ENCODE assay signal across 10 cellular contexts in genomic region chr17:17749025-17749772, GRCh38.
A peak's percentile ranks its signal among the peaks of the same experiment; 100 is the strongest.
DNase-seq lines count a peak whose midpoint lies in the region; ATAC-seq and TF ChIP-seq lines count a peak whose summit lies in the region.
"Had no signal": no experiment of that assay in that cellular context is flagged by ENCODE, and none has a peak within 500 bp of the region (broad histone marks: within the 10 kb centered on the region; RNA-seq: fewer than 3 reads in every experiment).

No MANE protein-coding gene starts in this region.

- peaks cover 48% of the 10 kb centered on the region for H3K4me1 Mint-ChIP-seq in activated naive CD8-positive, alpha-beta T cell treated with anti-CD3 and anti-CD28 coated beads, Interleukin-2, amount 10 ng/mL, durations not matched to agents 7 days and 5 days
- H3K4me1 Mint-ChIP-seq in Calu3 (ENCODE audit: low read depth, unreplicated experiment): peaks cover 36% of the 10 kb centered on the region

- peak overlapping the region; percentile 38 for H3K4ac ChIP-seq in neuronal stem cell (ENCODE audit: low read length)

- intact Hi-C loops in ovary (cut with DNase I) (no loop called here), Calu3 (cut with micrococcal nuclease; ENCODE audit: unreplicated experiment) (no loop called here)

- no peak overlapping the region for H2BK12ac ChIP-seq in neuronal stem cell (ENCODE audit: low read length)

- no peak overlapping the region for H2AFZ ChIP-seq in neuronal stem cell (ENCODE audit: low read length)

- H4K91ac ChIP-seq in neuronal stem cell (ENCODE audit: low read depth, low read length, poor library complexity): no peak overlapping the region

- TF ChIP-seq EP300 in ovary (IDR thresholded peaks at IDR 0.05): no peak

- H4K8ac ChIP-seq in neuronal stem cell (ENCODE audit: low read depth, low read length): no peak overlapping the region

- no peak overlapping the region for H3K14ac ChIP-seq in neuronal stem cell (ENCODE audit: low read length)

- no CpG with 5 or more reads among the region's 17 CpGs for WGBS in neuronal stem cell (ENCODE audit: extremely low coverage in 2 of 2, insufficient read length in 2 of 2, insufficient replicate concordance in 1 of 2), 2 donors
- 80 to 86% (median 85%) methylated on average over 17 of the region's 17 CpGs for WGBS in ovary, 3 donors

- H2BK120ac ChIP-seq in neuronal stem cell (ENCODE audit: low read depth, low read length): no peak overlapping the region

- H3K27me3 ChIP-seq in neuronal stem cell (ENCODE audit: control insufficient read depth in 3 of 3, insufficient read depth in 3 of 3, low read depth in 1 of 3, low read length in 3 of 3) (no peaks in the 10 kb centered on the region), ovary (no peaks in the 10 kb centered on the region)

- H3K36me3 ChIP-seq in neuronal stem cell (replicated peaks in 1 of 2; ENCODE audit: control insufficient read depth in 2 of 2, insufficient read depth in 2 of 2, low read length in 2 of 2) (peaks cover 2 to 29% of the 10 kb centered on the region in 2 donors), ovary (no peaks in the 10 kb centered on the region)

- no peak for TF ChIP-seq POLR2A in ovary (IDR thresholded peaks at IDR 0.05)

- POLR2A ChIA-PET in activated naive CD8-positive, alpha-beta T cell treated with anti-CD3 and anti-CD28 coated beads, Interleukin-2, amount 10 ng/mL, durations not matched to agents 7 days and 5 days (lab: Charles Lee): interaction anchor here (0.6 to 2.8 kb wide), 7 partner anchors 9 to 300 kb away, joined by 3 to 17 read pairs (median 9); partner anchors contain the start of gene SREBF1

- ATAC-seq in activated naive CD8-positive, alpha-beta T cell treated with anti-CD3 and anti-CD28 coated beads, Interleukin-2, amount 10 ng/mL, durations not matched to agents 7 days and 5 days (ENCODE audit: low read depth): no peak

- H3K4me1 ChIP-seq in neuronal stem cell (ENCODE audit: control insufficient read depth in 2 of 2, insufficient read depth in 1 of 2, low read depth in 1 of 2, low read length in 2 of 2) (peaks cover 29 to 38% of the 10 kb centered on the region in 2 donors), ovary (ENCODE audit: insufficient read depth) (peaks cover 8% of the 10 kb centered on the region)

- no TSS peak for BruUV-seq in Calu3 (replicated peaks; lab: Mats Ljungman, UMichigan)

- peaks cover 2% of the 10 kb centered on the region for H3K36me3 Mint-ChIP-seq in activated naive CD8-positive, alpha-beta T cell treated with anti-CD3 and anti-CD28 coated beads, Interleukin-2, amount 10 ng/mL, durations not matched to agents 7 days and 5 days
- peaks cover 16% of the 10 kb centered on the region for H3K36me3 Mint-ChIP-seq in Calu3 (ENCODE audit: insufficient read depth, unreplicated experiment)

- peak overlapping the region; percentile 88 for H3K27ac Mint-ChIP-seq in activated naive CD8-positive, alpha-beta T cell treated with anti-CD3 and anti-CD28 coated beads, Interleukin-2, amount 10 ng/mL, durations not matched to agents 7 days and 5 days
- no peak overlapping the region for H3K27ac Mint-ChIP-seq in Calu3 (ENCODE audit: unreplicated experiment)

- H3K9me3 ChIP-seq in neuronal stem cell (replicated peaks in 1 of 2; ENCODE audit: control insufficient read depth in 2 of 2, insufficient read depth in 1 of 2, low read depth in 1 of 2, low read length in 2 of 2): no peaks in the 10 kb centered on the region
- no peaks in the 10 kb centered on the region for H3K9me3 ChIP-seq in ovary
- H3K9me3 ChIP-seq: A549 had no signal

- no peak overlapping the region for H3K9ac ChIP-seq in neuronal stem cell (ENCODE audit: low read depth, low read length, poor library complexity)

- H2BK5ac ChIP-seq in neuronal stem cell (ENCODE audit: low read length): no peak overlapping the region

- no peak overlapping the region for H3K18ac ChIP-seq in neuronal stem cell (ENCODE audit: low read length)

- DNase-seq in NCI-H1417 (lab: John Stamatoyannopoulos, UW) (peak; percentile 54 to 85 (median 60)), NCI-H1417 treated with DMSO at 0.1 percent for 48 hours (lab: John Stamatoyannopoulos, UW) (no peak), NCI-H1436 (lab: John Stamatoyannopoulos, UW) (peak; percentile 97), neuronal stem cell (ENCODE audit: low spot score) (no peak), ovary (no peak), inferior parietal cortex (ENCODE audit: extremely low spot score) (no peak), Calu3 (no peak)
- DNase-seq in activated naive CD8-positive, alpha-beta T cell treated with anti-CD3 and anti-CD28 coated beads, Interleukin-2, amount 10 ng/mL, durations not matched to agents 7 days and 5 days: no peak
- DNase-seq: activated T-cell treated with anti-CD3 and anti-CD28 coated beads for 4 hours had no signal

- no peaks in the 10 kb centered on the region for H3K9me3 Mint-ChIP-seq in activated naive CD8-positive, alpha-beta T cell treated with anti-CD3 and anti-CD28 coated beads, Interleukin-2, amount 10 ng/mL, durations not matched to agents 7 days and 5 days
- H3K9me3 Mint-ChIP-seq in Calu3 (ENCODE audit: low read depth, unreplicated experiment): no peaks in the 10 kb centered on the region

- H3K79me1 ChIP-seq in neuronal stem cell (ENCODE audit: low read depth, low read length): peaks cover 15% of the 10 kb centered on the region

- no peak overlapping the region for H3K4me2 ChIP-seq in neuronal stem cell (ENCODE audit: insufficient read depth, low read length, poor library complexity, severe bottlenecking)
- H3K4me2 ChIP-seq: A549 had no signal

- no peak for TF ChIP-seq CTCF in ovary (IDR thresholded peaks at IDR 0.05)
- TF ChIP-seq CTCF in Calu3 (IDR thresholded peaks at IDR 0.05; ENCODE audit: unreplicated experiment): no peak

- no peak overlapping the region for H2BK15ac ChIP-seq in neuronal stem cell (ENCODE audit: low read length)

- no peaks in the 10 kb centered on the region for H3K27me3 Mint-ChIP-seq in activated naive CD8-positive, alpha-beta T cell treated with anti-CD3 and anti-CD28 coated beads, Interleukin-2, amount 10 ng/mL, durations not matched to agents 7 days and 5 days
- no peaks in the 10 kb centered on the region for H3K27me3 Mint-ChIP-seq in Calu3 (ENCODE audit: unreplicated experiment)

- H3K23ac ChIP-seq in neuronal stem cell (ENCODE audit: low read depth, low read length, poor library complexity): no peak overlapping the region

- peak overlapping the region; percentile 60 for H3K4me3 Mint-ChIP-seq in activated naive CD8-positive, alpha-beta T cell treated with anti-CD3 and anti-CD28 coated beads, Interleukin-2, amount 10 ng/mL, durations not matched to agents 7 days and 5 days
- H3K4me3 Mint-ChIP-seq in Calu3 (ENCODE audit: low read depth, unreplicated experiment): no peak overlapping the region

- H3K4me3 ChIP-seq in neuronal stem cell (ENCODE audit: low read length in 2 of 2) (peak overlapping the region in 1 of 2 donors; percentile 19), ovary (no peak overlapping the region)
- H3K4me3 ChIP-seq: A549 had no signal

- peak overlapping the region; percentile 21 for H2AK5ac ChIP-seq in neuronal stem cell (ENCODE audit: low read depth, low read length)

- CTCF ChIA-PET in Calu3 (lab: Charles Lee): no interaction called here

- H3K27ac ChIP-seq in neuronal stem cell (replicated peaks; ENCODE audit: low read length) (peak overlapping the region; percentile 12), ovary (no peak overlapping the region)

Comparison
In these comparisons a context has a peak if more than half of its experiments do, and no peak if none do; other contexts are left out.
1. DNase-seq: peak in NCI-H1417 (3 of 3) and NCI-H1436 (single experiment); none in NCI-H1417 treated with DMSO at 0.1 percent for 48 hours (single experiment), activated naive CD8-positive, alpha-beta T cell treated with anti-CD3 and anti-CD28 coated beads, Interleukin-2, amount 10 ng/mL, durations not matched to agents 7 days and 5 days (single experiment), neuronal stem cell (single experiment), ovary (0 of 5), inferior parietal cortex (single experiment) and Calu3 (single experiment).